8 cellular contexts compared by ENCODE assay signal in genomic region chr1:161038523-161039153, GRCh38. TPM values are rescaled to one million over a fixed set of nuclear protein-coding genes. Genes with fewer than 3 reads are reported as not detected.
DNase-seq lines count a peak whose midpoint lies in the region; ATAC-seq, FAIRE-seq and TF ChIP-seq lines count a peak whose summit lies in the region.

Gene TSTD1, minus strand, starts transcription at chr1:161038964. Its CDS starts 75 bp downstream, at chr1:161038889.

- H3K9me1 ChIP-seq in keratinocyte (ENCODE audit: control insufficient read depth, extremely low read depth, insufficient read depth, low read length): no peaks in the 10 kb centered on the region

- H3K79me2 ChIP-seq in keratinocyte (ENCODE audit: control insufficient read depth, insufficient read depth, low read length): peaks cover 6% of the 10 kb centered on the region

- no peaks in the 10 kb centered on the region for H3K27me3 ChIP-seq in keratinocyte (ENCODE audit: control insufficient read depth, extremely low read depth, insufficient read depth, low read length)

- peak within 1 kb of the TSS; percentile 87 for H2AFZ ChIP-seq in keratinocyte (ENCODE audit: control insufficient read depth, low read length)

- H3K4me3 ChIP-seq in astrocyte of the cerebellum (ENCODE audit: low read depth, low read length) (peak within 1 kb of the TSS; percentile 26), keratinocyte (ENCODE audit: control insufficient read depth in 2 of 3, extremely low read depth in 1 of 3, insufficient read depth in 2 of 3, low read depth in 1 of 3, low read length in 3 of 3) (peak within 1 kb of the TSS; percentile 77 to 85 (median 77))

- TF ChIP-seq CTCF in astrocyte of the cerebellum (IDR thresholded peaks at IDR 0.05; ENCODE audit: low read depth, low read length, missing control alignments) (no peak), keratinocyte (optimal IDR thresholded peaks at IDR 0.05 in 1 of 3, IDR thresholded peaks at IDR 0.05 in 1 of 3, conservative IDR thresholded peaks at IDR 0.05 in 1 of 3; ENCODE audit: extremely low read depth in 1 of 3, insufficient read depth in 2 of 3, low read length in 3 of 3) (peak in 1 of 3 experiments; percentile 30)

- H3K9ac ChIP-seq in keratinocyte (ENCODE audit: control insufficient read depth, extremely low read depth, insufficient read depth, low read length): peak within 1 kb of the TSS; percentile 84

- H3K4me1 ChIP-seq in keratinocyte (ENCODE audit: control insufficient read depth, extremely low read depth, insufficient read depth, low read length): peaks cover 15% of the 10 kb centered on the region

- DNase-seq in DMS153 (lab: John Stamatoyannopoulos, UW) (peak; percentile 58), LHCN-M2 (ENCODE audit: low read depth) (peak; percentile 51), astrocyte of the cerebellum (ENCODE audit: low read depth) (no peak), keratinocyte (ENCODE audit: low read depth, low spot score) (no peak), AG08396 (ENCODE audit: low spot score) (no peak)
- DNase-seq in stimulated activated CD4-positive, alpha-beta T cell treated with anti-CD3 and anti-CD28 coated beads, Interleukin-15, amount 100 ng/mL, for 24 hours: peak; percentile 91

- intact Hi-C loops in T-helper 2 cell treated with Interferon-gamma antibody and Interleukin-4, amounts not matched to agents 100 ng/mL and 5 ng/mL, for 36 hours (cut with micrococcal nuclease): loop anchor here (1.0 kb wide), 1 partner anchor 17 kb away; the partner anchor contains the start of gene F11R

- peak within 1 kb of the TSS; percentile 82 for H3K27ac ChIP-seq in keratinocyte (ENCODE audit: control insufficient read depth, insufficient read depth, low read length)

- in situ Hi-C loops in astrocyte of the cerebellum (cut with HindIII; ENCODE audit: low sequenced_read_pairs): no loop called here

- H3K9me3 ChIP-seq in keratinocyte (ENCODE audit: control insufficient read depth, low read depth, low read length): no peaks in the 10 kb centered on the region

- dilution Hi-C loops in keratinocyte (cut with MboI; ENCODE audit: extremely low pct_ligation_motif_present, low sequenced_read_pairs): no loop called here

- ATAC-seq in GM21526 (IDR thresholded peaks at IDR 0.05; ENCODE audit: low FRiP score, unreplicated experiment): peak; percentile 66

- H4K20me1 ChIP-seq in keratinocyte (ENCODE audit: control insufficient read depth, extremely low read depth, insufficient read depth, low read length): no peaks in the 10 kb centered on the region

- no peak for FAIRE-seq in keratinocyte (lab: Jason Lieb, UNC)

- peak within 1 kb of the TSS; percentile 89 for H3K4me2 ChIP-seq in keratinocyte (ENCODE audit: control insufficient read depth, extremely low read depth, insufficient read depth, low read depth, low read length)

- peaks cover 21 to 23% of the 10 kb centered on the region in 2 experiments for H3K36me3 ChIP-seq in keratinocyte (ENCODE audit: control insufficient read depth in 2 of 2, extremely low read depth in 1 of 2, insufficient read depth in 2 of 2, low read length in 2 of 2)

RNA-seq across cellular contexts. Expression of gene TSTD1, which starts in this region (rescaled TPM):
- total RNA-seq in LHCN-M2 (2014; rRNA removed): 14.7 and 27.3 TPM in 2 replicates
- 23.0 TPM for polyA plus RNA-seq in LHCN-M2 (2012)
- 44.5 and 52.1 TPM in 2 replicates for total RNA-seq in T-helper 2 cell treated with Interferon-gamma antibody and Interleukin-4, amounts not matched to agents 100 ng/mL and 5 ng/mL, for 36 hours
- polyA plus RNA-seq in keratinocyte: 106 to 128 TPM (median 113 TPM) in 3 replicates
- polyA plus RNA-seq in keratinocyte (2011; ENCODE audit: low read depth): 95.0 TPM
- polyA plus RNA-seq in keratinocyte (2011; cell fraction: cytosol; rRNA removed): 77.2 and 119 TPM in 2 replicates
- 56.0 and 60.6 TPM in 2 replicates for polyA plus RNA-seq in keratinocyte (2011; cell fraction: nucleus; rRNA removed)
- 81.0 and 132 TPM in 2 replicates for polyA plus RNA-seq in keratinocyte (2012; ENCODE audit: low replicate concordance)
- polyA minus RNA-seq in keratinocyte: 17.7 to 24.2 TPM (median 19.1 TPM) in 3 replicates
- 33.0 TPM for polyA minus RNA-seq in keratinocyte (2011; cell fraction: cytosol; rRNA and poly(A)+ RNA removed)
- 8.2 and 9.7 TPM in 2 replicates for polyA minus RNA-seq in keratinocyte (2011; cell fraction: nucleus; rRNA and poly(A)+ RNA removed)

Comparison
In these comparisons a context has a peak if more than half of its experiments do, and no peak if none do; other contexts are left out.
1. DNase-seq: peak in DMS153 (single experiment), LHCN-M2 (single experiment) and stimulated activated CD4-positive, alpha-beta T cell treated with anti-CD3 and anti-CD28 coated beads, Interleukin-15, amount 100 ng/mL, for 24 hours (single experiment); none in astrocyte of the cerebellum (single experiment), keratinocyte (single experiment) and AG08396 (single experiment).